In genomic region chr2:143434445-143434844, GRCh38 we compare ENCODE assay signal across 1 cellular context.
TF ChIP-seq lines count a peak whose summit lies in the region.

No MANE protein-coding gene starts in this region.

TF ChIP-seq in HepG2, 621 proteins besides CTCF, POLR2A, EP300 and RAD21 (continued from another document):
- TF ChIP-seq, protein P1, sequence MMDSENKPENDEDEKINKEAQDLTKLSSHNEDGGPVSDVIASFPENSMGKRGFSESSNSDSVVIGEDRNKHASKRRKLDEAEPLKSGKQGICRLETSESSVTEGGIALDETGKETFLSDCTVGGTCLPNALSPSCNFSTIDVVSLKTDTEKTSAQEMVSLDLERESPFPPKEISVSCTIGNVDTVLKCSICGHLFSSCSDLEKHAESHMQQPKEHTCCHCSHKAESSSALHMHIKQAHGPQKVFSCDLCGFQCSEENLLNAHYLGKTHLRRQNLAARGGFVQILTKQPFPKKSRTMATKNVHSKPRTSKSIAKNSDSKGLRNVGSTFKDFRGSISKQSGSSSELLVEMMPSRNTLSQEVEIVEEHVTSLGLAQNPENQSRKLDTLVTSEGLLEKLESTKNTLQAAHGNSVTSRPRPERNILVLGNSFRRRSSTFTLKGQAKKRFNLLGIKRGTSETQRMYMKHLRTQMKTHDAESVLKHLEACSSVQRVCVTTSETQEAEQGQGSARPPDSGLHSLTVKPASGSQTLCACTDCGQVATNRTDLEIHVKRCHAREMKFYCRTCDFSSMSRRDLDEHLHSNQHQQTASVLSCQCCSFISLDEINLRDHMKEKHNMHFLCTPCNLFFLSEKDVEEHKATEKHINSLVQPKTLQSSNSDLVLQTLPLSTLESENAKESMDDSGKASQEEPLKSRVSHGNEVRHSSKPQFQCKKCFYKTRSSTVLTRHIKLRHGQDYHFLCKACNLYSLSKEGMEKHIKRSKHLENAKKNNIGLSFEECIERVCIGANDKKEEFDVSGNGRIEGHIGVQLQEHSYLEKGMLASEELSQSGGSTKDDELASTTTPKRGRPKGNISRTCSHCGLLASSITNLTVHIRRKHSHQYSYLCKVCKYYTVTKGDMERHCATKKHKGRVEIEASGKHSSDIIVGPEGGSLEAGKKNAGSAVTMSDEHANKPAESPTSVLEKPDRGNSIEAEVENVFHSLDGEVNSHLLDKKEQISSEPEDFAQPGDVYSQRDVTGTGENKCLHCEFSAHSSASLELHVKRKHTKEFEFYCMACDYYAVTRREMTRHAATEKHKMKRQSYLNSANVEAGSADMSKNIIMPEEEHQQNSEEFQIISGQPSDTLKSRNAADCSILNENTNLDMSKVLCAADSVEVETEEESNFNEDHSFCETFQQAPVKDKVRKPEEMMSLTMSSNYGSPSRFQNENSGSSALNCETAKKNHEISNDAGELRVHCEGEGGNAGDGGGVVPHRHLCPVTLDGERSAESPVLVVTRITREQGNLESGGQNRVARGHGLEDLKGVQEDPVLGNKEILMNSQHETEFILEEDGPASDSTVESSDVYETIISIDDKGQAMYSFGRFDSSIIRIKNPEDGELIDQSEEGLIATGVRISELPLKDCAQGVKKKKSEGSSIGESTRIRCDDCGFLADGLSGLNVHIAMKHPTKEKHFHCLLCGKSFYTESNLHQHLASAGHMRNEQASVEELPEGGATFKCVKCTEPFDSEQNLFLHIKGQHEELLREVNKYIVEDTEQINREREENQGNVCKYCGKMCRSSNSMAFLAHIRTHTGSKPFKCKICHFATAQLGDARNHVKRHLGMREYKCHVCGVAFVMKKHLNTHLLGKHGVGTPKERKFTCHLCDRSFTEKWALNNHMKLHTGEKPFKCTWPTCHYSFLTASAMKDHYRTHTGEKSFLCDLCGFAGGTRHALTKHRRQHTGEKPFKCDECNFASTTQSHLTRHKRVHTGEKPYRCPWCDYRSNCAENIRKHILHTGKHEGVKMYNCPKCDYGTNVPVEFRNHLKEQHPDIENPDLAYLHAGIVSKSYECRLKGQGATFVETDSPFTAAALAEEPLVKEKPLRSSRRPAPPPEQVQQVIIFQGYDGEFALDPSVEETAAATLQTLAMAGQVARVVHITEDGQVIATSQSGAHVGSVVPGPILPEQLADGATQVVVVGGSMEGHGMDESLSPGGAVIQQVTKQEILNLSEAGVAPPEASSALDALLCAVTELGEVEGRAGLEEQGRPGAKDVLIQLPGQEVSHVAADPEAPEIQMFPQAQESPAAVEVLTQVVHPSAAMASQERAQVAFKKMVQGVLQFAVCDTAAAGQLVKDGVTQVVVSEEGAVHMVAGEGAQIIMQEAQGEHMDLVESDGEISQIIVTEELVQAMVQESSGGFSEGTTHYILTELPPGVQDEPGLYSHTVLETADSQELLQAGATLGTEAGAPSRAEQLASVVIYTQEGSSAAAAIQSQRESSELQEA (CRISPR knock-in tag; IDR thresholded peaks at IDR 0.05; ENCODE audit: not compliant biosample characterization): no peak
- no peak for TF ChIP-seq ZNF235 (CRISPR knock-in tag; IDR thresholded peaks at IDR 0.05; ENCODE audit: borderline replicate concordance)
